ENCODE assay signal across 1 cellular context in the genomic region with DNA sequence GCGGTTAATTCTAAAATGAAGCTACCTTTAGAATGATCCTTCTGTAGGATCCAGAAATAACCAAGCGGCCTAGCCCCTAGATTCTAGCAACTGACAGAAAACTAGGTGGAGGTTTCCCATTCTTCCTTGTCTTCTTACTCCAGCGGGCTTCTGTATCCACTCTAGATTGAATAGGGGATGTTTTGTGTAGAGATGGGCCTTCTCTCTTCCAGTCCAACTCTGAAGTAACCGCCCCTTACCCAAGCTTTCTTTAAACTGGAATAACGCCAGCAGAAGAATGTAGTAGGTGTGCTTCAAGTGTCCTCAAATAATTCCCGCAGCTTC.
TF ChIP-seq lines count a peak whose summit lies in the region.

No MANE protein-coding gene starts in this region.

TF ChIP-seq in K562, 482 proteins besides CTCF, POLR2A, EP300 and RAD21 (continued from another document):
- TF ChIP-seq, protein P1, sequence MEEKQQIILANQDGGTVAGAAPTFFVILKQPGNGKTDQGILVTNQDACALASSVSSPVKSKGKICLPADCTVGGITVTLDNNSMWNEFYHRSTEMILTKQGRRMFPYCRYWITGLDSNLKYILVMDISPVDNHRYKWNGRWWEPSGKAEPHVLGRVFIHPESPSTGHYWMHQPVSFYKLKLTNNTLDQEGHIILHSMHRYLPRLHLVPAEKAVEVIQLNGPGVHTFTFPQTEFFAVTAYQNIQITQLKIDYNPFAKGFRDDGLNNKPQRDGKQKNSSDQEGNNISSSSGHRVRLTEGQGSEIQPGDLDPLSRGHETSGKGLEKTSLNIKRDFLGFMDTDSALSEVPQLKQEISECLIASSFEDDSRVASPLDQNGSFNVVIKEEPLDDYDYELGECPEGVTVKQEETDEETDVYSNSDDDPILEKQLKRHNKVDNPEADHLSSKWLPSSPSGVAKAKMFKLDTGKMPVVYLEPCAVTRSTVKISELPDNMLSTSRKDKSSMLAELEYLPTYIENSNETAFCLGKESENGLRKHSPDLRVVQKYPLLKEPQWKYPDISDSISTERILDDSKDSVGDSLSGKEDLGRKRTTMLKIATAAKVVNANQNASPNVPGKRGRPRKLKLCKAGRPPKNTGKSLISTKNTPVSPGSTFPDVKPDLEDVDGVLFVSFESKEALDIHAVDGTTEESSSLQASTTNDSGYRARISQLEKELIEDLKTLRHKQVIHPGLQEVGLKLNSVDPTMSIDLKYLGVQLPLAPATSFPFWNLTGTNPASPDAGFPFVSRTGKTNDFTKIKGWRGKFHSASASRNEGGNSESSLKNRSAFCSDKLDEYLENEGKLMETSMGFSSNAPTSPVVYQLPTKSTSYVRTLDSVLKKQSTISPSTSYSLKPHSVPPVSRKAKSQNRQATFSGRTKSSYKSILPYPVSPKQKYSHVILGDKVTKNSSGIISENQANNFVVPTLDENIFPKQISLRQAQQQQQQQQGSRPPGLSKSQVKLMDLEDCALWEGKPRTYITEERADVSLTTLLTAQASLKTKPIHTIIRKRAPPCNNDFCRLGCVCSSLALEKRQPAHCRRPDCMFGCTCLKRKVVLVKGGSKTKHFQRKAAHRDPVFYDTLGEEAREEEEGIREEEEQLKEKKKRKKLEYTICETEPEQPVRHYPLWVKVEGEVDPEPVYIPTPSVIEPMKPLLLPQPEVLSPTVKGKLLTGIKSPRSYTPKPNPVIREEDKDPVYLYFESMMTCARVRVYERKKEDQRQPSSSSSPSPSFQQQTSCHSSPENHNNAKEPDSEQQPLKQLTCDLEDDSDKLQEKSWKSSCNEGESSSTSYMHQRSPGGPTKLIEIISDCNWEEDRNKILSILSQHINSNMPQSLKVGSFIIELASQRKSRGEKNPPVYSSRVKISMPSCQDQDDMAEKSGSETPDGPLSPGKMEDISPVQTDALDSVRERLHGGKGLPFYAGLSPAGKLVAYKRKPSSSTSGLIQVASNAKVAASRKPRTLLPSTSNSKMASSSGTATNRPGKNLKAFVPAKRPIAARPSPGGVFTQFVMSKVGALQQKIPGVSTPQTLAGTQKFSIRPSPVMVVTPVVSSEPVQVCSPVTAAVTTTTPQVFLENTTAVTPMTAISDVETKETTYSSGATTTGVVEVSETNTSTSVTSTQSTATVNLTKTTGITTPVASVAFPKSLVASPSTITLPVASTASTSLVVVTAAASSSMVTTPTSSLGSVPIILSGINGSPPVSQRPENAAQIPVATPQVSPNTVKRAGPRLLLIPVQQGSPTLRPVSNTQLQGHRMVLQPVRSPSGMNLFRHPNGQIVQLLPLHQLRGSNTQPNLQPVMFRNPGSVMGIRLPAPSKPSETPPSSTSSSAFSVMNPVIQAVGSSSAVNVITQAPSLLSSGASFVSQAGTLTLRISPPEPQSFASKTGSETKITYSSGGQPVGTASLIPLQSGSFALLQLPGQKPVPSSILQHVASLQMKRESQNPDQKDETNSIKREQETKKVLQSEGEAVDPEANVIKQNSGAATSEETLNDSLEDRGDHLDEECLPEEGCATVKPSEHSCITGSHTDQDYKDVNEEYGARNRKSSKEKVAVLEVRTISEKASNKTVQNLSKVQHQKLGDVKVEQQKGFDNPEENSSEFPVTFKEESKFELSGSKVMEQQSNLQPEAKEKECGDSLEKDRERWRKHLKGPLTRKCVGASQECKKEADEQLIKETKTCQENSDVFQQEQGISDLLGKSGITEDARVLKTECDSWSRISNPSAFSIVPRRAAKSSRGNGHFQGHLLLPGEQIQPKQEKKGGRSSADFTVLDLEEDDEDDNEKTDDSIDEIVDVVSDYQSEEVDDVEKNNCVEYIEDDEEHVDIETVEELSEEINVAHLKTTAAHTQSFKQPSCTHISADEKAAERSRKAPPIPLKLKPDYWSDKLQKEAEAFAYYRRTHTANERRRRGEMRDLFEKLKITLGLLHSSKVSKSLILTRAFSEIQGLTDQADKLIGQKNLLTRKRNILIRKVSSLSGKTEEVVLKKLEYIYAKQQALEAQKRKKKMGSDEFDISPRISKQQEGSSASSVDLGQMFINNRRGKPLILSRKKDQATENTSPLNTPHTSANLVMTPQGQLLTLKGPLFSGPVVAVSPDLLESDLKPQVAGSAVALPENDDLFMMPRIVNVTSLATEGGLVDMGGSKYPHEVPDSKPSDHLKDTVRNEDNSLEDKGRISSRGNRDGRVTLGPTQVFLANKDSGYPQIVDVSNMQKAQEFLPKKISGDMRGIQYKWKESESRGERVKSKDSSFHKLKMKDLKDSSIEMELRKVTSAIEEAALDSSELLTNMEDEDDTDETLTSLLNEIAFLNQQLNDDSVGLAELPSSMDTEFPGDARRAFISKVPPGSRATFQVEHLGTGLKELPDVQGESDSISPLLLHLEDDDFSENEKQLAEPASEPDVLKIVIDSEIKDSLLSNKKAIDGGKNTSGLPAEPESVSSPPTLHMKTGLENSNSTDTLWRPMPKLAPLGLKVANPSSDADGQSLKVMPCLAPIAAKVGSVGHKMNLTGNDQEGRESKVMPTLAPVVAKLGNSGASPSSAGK (IDR thresholded peaks at IDR 0.05) = 0 out of 2 replicates have a peak, but pooled peaks have one; percentile 62
